37 cellular contexts compared by ENCODE assay signal in the genomic region with DNA sequence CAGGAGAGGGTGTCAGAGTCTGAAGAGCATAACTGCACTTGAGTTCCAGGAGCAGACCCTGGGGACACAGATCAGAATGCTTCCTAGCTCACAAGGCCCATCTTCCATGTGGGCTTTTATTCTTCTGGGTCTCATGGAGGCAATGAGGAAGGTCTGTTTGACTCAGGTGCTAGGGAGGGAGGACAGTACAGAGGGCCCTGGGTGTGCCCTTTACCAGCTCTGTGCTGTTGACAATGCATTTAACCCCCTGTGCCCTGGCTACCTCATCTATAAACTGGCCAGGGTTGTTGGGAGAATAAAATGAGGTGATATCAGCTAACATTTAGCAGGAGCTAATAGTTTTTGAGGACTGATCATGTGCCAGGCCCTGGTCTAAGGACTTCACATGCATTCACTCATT.
"Had no signal": no experiment of that assay in that cellular context is flagged by ENCODE, and none has a peak within 500 bp of the region (broad histone marks: within the 10 kb centered on the region; RNA-seq: fewer than 3 reads in every experiment).

No MANE protein-coding gene starts in this region.

- H3K27me3 Mint-ChIP-seq: activated CD4-positive, alpha-beta T cell treated with anti-CD3 and anti-CD28 coated beads, Interleukin-2, amount 10 ng/mL, durations not matched to agents 7 days and 5 days; activated naive CD8-positive, alpha-beta T cell treated with anti-CD3 and anti-CD28 coated beads for 36 hours; activated T-cell treated with anti-CD3 and anti-CD28 coated beads, Interleukin-2, amount 50 U/mL, for 24 hours; brain had no signal

- H3K36me3 ChIP-seq: adrenal gland, ascending aorta, cardiac muscle cell, WERI-Rb-1 had no signal

- H3K4me1 Mint-ChIP-seq: activated CD4-positive, alpha-beta memory T cell treated with anti-CD3 and anti-CD28 coated beads, Interleukin-2, amount 10 ng/mL, durations not matched to agents 7 days and 5 days; activated CD4-positive, alpha-beta T cell treated with anti-CD3 and anti-CD28 coated beads for 36 hours; activated CD4-positive, alpha-beta T cell treated with anti-CD3 and anti-CD28 coated beads, Interleukin-2, amount 10 ng/mL, durations not matched to agents 7 days and 5 days; activated CD8-positive, alpha-beta memory T cell treated with anti-CD3 and anti-CD28 coated beads, Interleukin-2, amount 10 ng/mL, durations not matched to agents 7 days and 5 days; activated naive CD8-positive, alpha-beta T cell treated with anti-CD3 and anti-CD28 coated beads for 36 hours; activated T-helper 17 cell treated with anti-CD3 and anti-CD28 coated beads, Interleukin-2, amount 50 U/mL, for 72 hours; brain; central memory CD8-positive, alpha-beta T cell; WTC11 had no signal

- H3K4me3 ChIP-seq: adrenal gland, ascending aorta, cardiac muscle cell had no signal

- ATAC-seq: activated CD4-positive, alpha-beta T cell treated with anti-CD3 and anti-CD28 coated beads for 36 hours; activated CD4-positive, CD25-positive, alpha-beta regulatory T cell treated with anti-CD3 and anti-CD28 coated beads, Interleukin-2, amount 50 U/mL, for 24 hours; activated CD8-positive, alpha-beta memory T cell treated with anti-CD3 and anti-CD28 coated beads, Interleukin-2, amount 10 ng/mL, durations not matched to agents 7 days and 5 days; activated CD8-positive, alpha-beta T cell treated with anti-CD3 and anti-CD28 coated beads, Interleukin-2, amount 10 ng/mL, durations not matched to agents 7 days and 5 days; activated naive CD4-positive, alpha-beta T cell treated with anti-CD3 and anti-CD28 coated beads, Interleukin-2, amount 50 U/mL, for 72 hours; activated T-helper 17 cell treated with anti-CD3 and anti-CD28 coated beads, Interleukin-2, amount 50 U/mL, for 72 hours; WTC11 had no signal

- H3K9me3 ChIP-seq: adrenal gland, ascending aorta had no signal

- H3K27me3 ChIP-seq: adrenal gland, ascending aorta, cardiac muscle cell had no signal

- H3K9me3 Mint-ChIP-seq: activated CD4-positive, alpha-beta T cell treated with anti-CD3 and anti-CD28 coated beads, Interleukin-2, amount 10 ng/mL, durations not matched to agents 7 days and 5 days; activated naive CD4-positive, alpha-beta T cell treated with anti-CD3 and anti-CD28 coated beads for 36 hours; activated naive CD4-positive, alpha-beta T cell treated with anti-CD3 and anti-CD28 coated beads, Interleukin-2, amount 50 U/mL, for 72 hours; activated naive CD8-positive, alpha-beta T cell treated with anti-CD3 and anti-CD28 coated beads for 36 hours; activated T-cell treated with anti-CD3 and anti-CD28 coated beads, Interleukin-2, amount 50 U/mL, for 24 hours; activated T-helper 17 cell treated with anti-CD3 and anti-CD28 coated beads, Interleukin-2, amount 50 U/mL, for 72 hours; central memory CD8-positive, alpha-beta T cell; T-helper 1 cell treated with Interleukin-12 subunit alpha and Interleukin-12 subunit beta and Interleukin-4 antibody, amounts not matched to agents 30 μg/mL and 1 μg/mL, for 36 hours; T-helper 2 cell treated with Interferon-gamma antibody and Interleukin-4, amounts not matched to agents 5 μg/mL and 100 μg/mL, for 36 hours had no signal

- DNase-seq: activated CD4-positive, alpha-beta memory T cell treated with anti-CD3 and anti-CD28 coated beads, Interleukin-2, amount 10 ng/mL, durations not matched to agents 7 days and 5 days; activated CD4-positive, alpha-beta T cell treated with anti-CD3 and anti-CD28 coated beads for 1 hour; activated CD4-positive, alpha-beta T cell treated with anti-CD3 and anti-CD28 coated beads for 36 hours; activated CD4-positive, alpha-beta T cell treated with anti-CD3 and anti-CD28 coated beads for 48 hours; activated CD4-positive, alpha-beta T cell treated with anti-CD3 and anti-CD28 coated beads, Interleukin-2, amount 10 ng/mL, durations not matched to agents 7 days and 5 days; activated CD4-positive, alpha-beta T cell treated with anti-CD3 and anti-CD28 coated beads, Interleukin-2, amount 50 U/mL, for 48 hours; activated CD4-positive, CD25-positive, alpha-beta regulatory T cell; activated CD8-positive, alpha-beta memory T cell treated with anti-CD3 and anti-CD28 coated beads for 24 hours; activated CD8-positive, alpha-beta memory T cell treated with anti-CD3 and anti-CD28 coated beads, Interleukin-2, amount 10 ng/mL, durations not matched to agents 7 days and 5 days; activated CD8-positive, alpha-beta memory T cell treated with anti-CD3 and anti-CD28 coated beads, Interleukin-2, amount 50 U/mL, for 48 hours; activated CD8-positive, alpha-beta T cell treated with anti-CD3 and anti-CD28 coated beads, Interleukin-2, amount 10 ng/mL, durations not matched to agents 7 days and 5 days; activated effector memory CD4-positive, alpha-beta T cell treated with anti-CD3 and anti-CD28 coated beads, Interleukin-2, amount 50 U/mL, for 16 hours; activated gamma-delta T cell treated with Interleukin-2 at 50 U/mL for 16 hours; activated naive CD4-positive, alpha-beta T cell; activated naive CD4-positive, alpha-beta T cell treated with anti-CD3 and anti-CD28 coated beads for 36 hours; activated naive CD4-positive, alpha-beta T cell treated with anti-CD3 and anti-CD28 coated beads, Interleukin-2, amount 50 U/mL, for 16 hours; activated naive CD8-positive, alpha-beta T cell treated with anti-CD3 and anti-CD28 coated beads for 36 hours; activated T-cell treated with anti-CD3 and anti-CD28 coated beads, Interleukin-2, amount 50 U/mL, for 24 hours; activated T-cell treated with anti-CD3 and anti-CD28 coated beads, Interleukin-2, amount 50 U/mL, for 48 hours; adrenal gland; amniotic stem cell; caudate nucleus; cerebellar nuclear complex; T-helper 1 cell; T-helper 2 cell; T-helper 9 cell; WERI-Rb-1 had no signal

- H3K4me3 Mint-ChIP-seq: activated CD4-positive, alpha-beta memory T cell treated with anti-CD3 and anti-CD28 coated beads, Interleukin-2, amount 10 ng/mL, durations not matched to agents 7 days and 5 days; activated CD4-positive, alpha-beta T cell treated with anti-CD3 and anti-CD28 coated beads for 36 hours; activated CD4-positive, alpha-beta T cell treated with anti-CD3 and anti-CD28 coated beads, Interleukin-2, amount 10 ng/mL, durations not matched to agents 7 days and 5 days; activated CD8-positive, alpha-beta memory T cell treated with anti-CD3 and anti-CD28 coated beads, Interleukin-2, amount 10 ng/mL, durations not matched to agents 7 days and 5 days; activated CD8-positive, alpha-beta T cell treated with anti-CD3 and anti-CD28 coated beads, Interleukin-2, amount 10 ng/mL, durations not matched to agents 7 days and 5 days; activated naive CD4-positive, alpha-beta T cell treated with anti-CD3 and anti-CD28 coated beads for 36 hours; activated naive CD8-positive, alpha-beta T cell treated with anti-CD3 and anti-CD28 coated beads for 36 hours; activated T-cell treated with anti-CD3 and anti-CD28 coated beads, Interleukin-2, amount 50 U/mL, for 24 hours; activated T-helper 17 cell treated with anti-CD3 and anti-CD28 coated beads, Interleukin-2, amount 50 U/mL, for 72 hours; brain; central memory CD8-positive, alpha-beta T cell; T-helper 1 cell treated with Interleukin-12 subunit alpha and Interleukin-12 subunit beta and Interleukin-4 antibody, amounts not matched to agents 30 μg/mL and 1 μg/mL, for 36 hours; T-helper 2 cell treated with Interferon-gamma antibody and Interleukin-4, amounts not matched to agents 5 μg/mL and 100 μg/mL, for 36 hours; WTC11 had no signal

- H3K27ac Mint-ChIP-seq: activated CD4-positive, alpha-beta memory T cell treated with anti-CD3 and anti-CD28 coated beads, Interleukin-2, amount 10 ng/mL, durations not matched to agents 7 days and 5 days; activated CD4-positive, alpha-beta T cell treated with anti-CD3 and anti-CD28 coated beads for 36 hours; activated CD4-positive, alpha-beta T cell treated with anti-CD3 and anti-CD28 coated beads, Interleukin-2, amount 10 ng/mL, durations not matched to agents 7 days and 5 days; activated CD8-positive, alpha-beta memory T cell treated with anti-CD3 and anti-CD28 coated beads, Interleukin-2, amount 10 ng/mL, durations not matched to agents 7 days and 5 days; activated CD8-positive, alpha-beta T cell treated with anti-CD3 and anti-CD28 coated beads, Interleukin-2, amount 10 ng/mL, durations not matched to agents 7 days and 5 days; activated naive CD4-positive, alpha-beta T cell treated with anti-CD3 and anti-CD28 coated beads for 36 hours; activated naive CD4-positive, alpha-beta T cell treated with anti-CD3 and anti-CD28 coated beads, Interleukin-2, amount 50 U/mL, for 72 hours; activated naive CD8-positive, alpha-beta T cell treated with anti-CD3 and anti-CD28 coated beads for 36 hours; activated T-cell treated with anti-CD3 and anti-CD28 coated beads, Interleukin-2, amount 50 U/mL, for 24 hours; activated T-helper 17 cell treated with anti-CD3 and anti-CD28 coated beads, Interleukin-2, amount 50 U/mL, for 72 hours; brain; T-helper 1 cell treated with Interleukin-12 subunit alpha and Interleukin-12 subunit beta and Interleukin-4 antibody, amounts not matched to agents 30 μg/mL and 1 μg/mL, for 36 hours; T-helper 2 cell treated with Interferon-gamma antibody and Interleukin-4, amounts not matched to agents 5 μg/mL and 100 μg/mL, for 36 hours; WTC11 had no signal

- H3K27ac ChIP-seq: adrenal gland, ascending aorta, cardiac muscle cell, WERI-Rb-1 had no signal

- H3K36me3 Mint-ChIP-seq: activated CD8-positive, alpha-beta memory T cell treated with anti-CD3 and anti-CD28 coated beads, Interleukin-2, amount 10 ng/mL, durations not matched to agents 7 days and 5 days; activated naive CD4-positive, alpha-beta T cell treated with anti-CD3 and anti-CD28 coated beads, Interleukin-2, amount 50 U/mL, for 72 hours; activated naive CD8-positive, alpha-beta T cell treated with anti-CD3 and anti-CD28 coated beads for 36 hours; brain; WTC11 had no signal

- H3K4me1 ChIP-seq: adrenal gland, ascending aorta had no signal
